In genomic region chr6:50541941-50542340, GRCh38 we compare ENCODE assay signal across 21 cellular contexts.
"Had no signal": no experiment of that assay in that cellular context is flagged by ENCODE, and none has a peak within 500 bp of the region (broad histone marks: within the 10 kb centered on the region; RNA-seq: fewer than 3 reads in every experiment).

No MANE protein-coding gene starts in this region.

- H3K36me3 ChIP-seq: colonic mucosa, esophagus squamous epithelium, gastrocnemius medialis, heart right ventricle, left lung, lower lobe of right lung had no signal

- H3K27ac ChIP-seq: colonic mucosa, epithelial cell of prostate, esophagus squamous epithelium, gastrocnemius medialis, heart right ventricle, left lung, lower lobe of right lung had no signal

- H3K4me3 ChIP-seq: colonic mucosa, esophagus squamous epithelium, gastrocnemius medialis, heart right ventricle, left lung, lower lobe of right lung had no signal

- DNase-seq: colonic mucosa; cortex of kidney; effector CD8-positive, alpha-beta T cell; effector memory CD8-positive, alpha-beta T cell; endodermal cell; erythroblast; esophagus squamous epithelium; foreskin fibroblast; foreskin melanocyte; gastrocnemius medialis; glutamatergic neuron; head of caudate nucleus; heart right ventricle; hippocampal formation; left cardiac atrium; left lung; left ventricle myocardium superior; lower lobe of right lung; mesenchymal stem cell; midbrain had no signal

- H3K9me3 ChIP-seq: colonic mucosa, esophagus squamous epithelium, gastrocnemius medialis, heart right ventricle, left lung, lower lobe of right lung had no signal

- H3K4me1 ChIP-seq: colonic mucosa, esophagus squamous epithelium, gastrocnemius medialis, heart right ventricle, left lung, lower lobe of right lung had no signal

- H3K27me3 ChIP-seq: colonic mucosa, esophagus squamous epithelium, gastrocnemius medialis, heart right ventricle, left lung had no signal
